In the genomic region with DNA sequence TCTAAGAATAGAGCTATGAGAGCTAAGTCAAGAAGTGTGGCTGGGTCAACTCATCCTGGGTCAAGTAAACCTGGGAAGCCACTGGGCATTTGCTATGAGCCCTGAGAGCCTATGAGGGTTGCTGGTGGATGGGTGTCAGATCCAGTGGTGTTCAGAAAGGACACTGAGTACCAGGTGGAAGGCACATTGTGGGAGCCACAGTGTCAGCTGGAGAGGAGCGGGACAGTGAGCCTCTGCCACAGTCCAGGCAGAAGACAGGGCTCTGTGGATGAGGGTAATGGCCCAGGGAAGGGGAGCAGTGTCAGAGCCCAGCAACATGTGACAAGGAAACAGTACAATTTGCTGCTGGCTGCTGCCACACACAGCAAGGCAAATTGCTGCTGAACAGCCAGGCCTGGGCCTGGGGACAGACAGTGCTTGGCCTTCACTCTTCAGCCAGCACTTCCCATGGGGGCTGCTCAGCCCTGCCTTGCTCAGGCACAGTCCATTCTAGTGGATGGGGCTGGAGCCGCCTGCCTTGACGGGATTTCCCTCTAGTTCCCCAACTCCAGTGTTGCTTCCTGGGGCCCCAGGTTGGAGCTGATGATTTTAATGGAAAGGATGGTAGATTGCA, we compare ENCODE assay signal across 25 cellular contexts.
DNase-seq lines count a peak whose midpoint lies in the region; ATAC-seq and TF ChIP-seq lines count a peak whose summit lies in the region.
"Had no signal": no experiment of that assay in that cellular context is flagged by ENCODE, and none has a peak within 500 bp of the region (broad histone marks: within the 10 kb centered on the region; RNA-seq: fewer than 3 reads in every experiment).

No MANE protein-coding gene starts in this region.

- H2AFZ ChIP-seq in mammary epithelial cell (ENCODE audit: low read depth, low read length) = peak overlapping the region; percentile 84

- POLR2A ChIA-PET in RWPE1 (lab: Yijun Ruan, JAX; ENCODE audit: low non-redundant PET) = no interaction called here

- no peaks in the 10 kb centered on the region for H3K27me3 ChIP-seq in mammary epithelial cell (ENCODE audit: insufficient read depth, low read length)
- H3K27me3 ChIP-seq in breast epithelium = no peaks in the 10 kb centered on the region
- H3K27me3 ChIP-seq: Peyer's patch had no signal

- H3K4me3 ChIP-seq in mammary epithelial cell (replicated peaks in 1 of 3; ENCODE audit: insufficient read depth in 1 of 3, low read depth in 2 of 3, low read length in 3 of 3) = no peak overlapping the region
- no peak overlapping the region for H3K4me3 ChIP-seq in breast epithelium
- H3K4me3 ChIP-seq: Peyer's patch had no signal

- H4K20me1 ChIP-seq in mammary epithelial cell (ENCODE audit: insufficient read depth, low read length) = no peaks in the 10 kb centered on the region

- no peaks in the 10 kb centered on the region for H3K79me2 ChIP-seq in mammary epithelial cell (ENCODE audit: insufficient read depth, low read length)

- H3K4me2 ChIP-seq in mammary epithelial cell (ENCODE audit: insufficient read depth, low read depth, low read length) = no peak overlapping the region

- BruUV-seq in mammary epithelial cell (replicated peaks; lab: Mats Ljungman, UMichigan) = no TSS peak

- 94% methylated on average over 3 of the region's 3 CpGs for WGBS in mammary epithelial cell (ENCODE audit: low coverage, missing lambda C conversion rate)

- dilution Hi-C loops in mammary epithelial cell (cut with HindIII; ENCODE audit: low sequenced_read_pairs) = no loop called here

- no peak overlapping the region for H3K27ac ChIP-seq in mammary epithelial cell (ENCODE audit: insufficient read depth, low read depth, low read length)
- H3K27ac ChIP-seq in breast epithelium = no peak overlapping the region
- peak overlapping the region; percentile 72 for H3K27ac ChIP-seq in RWPE1
- H3K27ac ChIP-seq: C4-2B, Peyer's patch had no signal

- H3K36me3 ChIP-seq in mammary epithelial cell (ENCODE audit: insufficient read depth, low read length) = no peaks in the 10 kb centered on the region
- no peaks in the 10 kb centered on the region for H3K36me3 ChIP-seq in breast epithelium
- H3K36me3 ChIP-seq: Peyer's patch had no signal

- TF ChIP-seq CTCF in mammary epithelial cell (conservative IDR thresholded peaks at IDR 0.05 in 1 of 2, IDR thresholded peaks at IDR 0.05 in 1 of 2; ENCODE audit: extremely low read depth in 1 of 2, insufficient read depth in 1 of 2, low read depth in 1 of 2, low read length in 2 of 2) (no peak), breast epithelium (IDR thresholded peaks at IDR 0.05) (no peak), RWPE1 (conservative IDR thresholded peaks at IDR 0.05; ENCODE audit: low read depth) (no peak)

- no peak for TF ChIP-seq POLR2A in breast epithelium (IDR thresholded peaks at IDR 0.05)

- intact Hi-C loops in mammary epithelial cell (cut with micrococcal nuclease) = loop anchor here (2.0 kb wide), 2 partner anchors 28 to 32 kb away; no protein-coding TSS in a partner anchor
- intact Hi-C loops in breast epithelium (cut with DNase I; ENCODE audit: low total_unique reads) = no loop called here

- no peak for ATAC-seq in left lobe of liver
- ATAC-seq: HepG2 had no signal

- in situ Hi-C loops in mammary epithelial cell (cut with MboI; ENCODE audit: low sequenced_read_pairs in 2 of 2) = no loop called here

- CTCF ChIA-PET in mammary epithelial cell (lab: Charles Lee; ENCODE audit: low non-redundant PET) (no interaction called here), RWPE1 (lab: Yijun Ruan, JAX) (no interaction called here)

- no peak overlapping the region for H3K9ac ChIP-seq in mammary epithelial cell (ENCODE audit: insufficient read depth, low read length)

- DNase-seq in mammary epithelial cell (no peak), breast epithelium (ENCODE audit: low spot score in 2 of 2) (no peak), RWPE1 (ENCODE audit: low spot score) (no peak), mesenteric fat pad (ENCODE audit: low spot score) (peak; percentile 79), retina (peak; percentile 26), NCI-H2081 treated with DMSO at 0.1 percent for 48 hours (lab: John Stamatoyannopoulos, UW) (no peak), left lobe of liver (ENCODE audit: low spot score) (no peak), HuH-7.5 (ENCODE audit: low spot score) (no peak)
- DNase-seq: 8988T; AML-193; CD8-positive, alpha-beta memory T cell; EL; GF-D8; KBM-7; MM.1S; NCI-H1048; NCI-H1436; NCI-H187 treated with DMSO at 0.1 percent for 48 hours; NCI-H226; NCI-H524; NCI-H82; Peyer's patch; Right ventricle myocardium superior had no signal

- H3K9me3 ChIP-seq in mammary epithelial cell (replicated peaks; ENCODE audit: insufficient read depth, low read length) (no peaks in the 10 kb centered on the region), breast epithelium (no peaks in the 10 kb centered on the region)
- H3K9me3 ChIP-seq: Peyer's patch had no signal

- H3K4me1 ChIP-seq in mammary epithelial cell (ENCODE audit: insufficient read depth, low read length) (peaks cover 26% of the 10 kb centered on the region), breast epithelium (no peaks in the 10 kb centered on the region)
- H3K4me1 ChIP-seq: Peyer's patch had no signal

Comparison
In these comparisons a context has a peak if more than half of its experiments do, and no peak if none do; other contexts are left out.
1. DNase-seq: peak in mesenteric fat pad (single experiment) and retina (single experiment); none in mammary epithelial cell (single experiment), breast epithelium (0 of 2), RWPE1 (single experiment), NCI-H2081 treated with DMSO at 0.1 percent for 48 hours (single experiment), left lobe of liver (single experiment) and HuH-7.5 (single experiment).